14 cellular contexts compared by ENCODE assay signal in genomic region chr12:70691018-70691672, GRCh38. TPM values are rescaled to one million over a fixed set of nuclear protein-coding genes. Genes with fewer than 3 reads are reported as not detected.
DNase-seq lines count a peak whose midpoint lies in the region; ATAC-seq and TF ChIP-seq lines count a peak whose summit lies in the region.
"Had no signal": no experiment of that assay in that cellular context is flagged by ENCODE, and none has a peak within 500 bp of the region (broad histone marks: within the 10 kb centered on the region; RNA-seq: fewer than 3 reads in every experiment).

No MANE protein-coding gene starts in this region.

- H3K4me2 ChIP-seq in skeletal muscle satellite cell (ENCODE audit: low read length): peak overlapping the region; percentile 9

- H3K36me3 ChIP-seq in adipocyte (ENCODE audit: control insufficient read depth, insufficient read depth, low read length, severe bottlenecking): no peaks in the 10 kb centered on the region
- no peaks in the 10 kb centered on the region for H3K36me3 ChIP-seq in skeletal muscle satellite cell (ENCODE audit: insufficient read depth, low read length)
- H3K36me3 ChIP-seq: sigmoid colon, tibial artery had no signal

- H3K9me3 ChIP-seq in adipocyte (ENCODE audit: control insufficient read depth, low read length) (no peaks in the 10 kb centered on the region), skeletal muscle satellite cell (replicated peaks; ENCODE audit: low read length) (no peaks in the 10 kb centered on the region)
- H3K9me3 ChIP-seq: sigmoid colon, tibial artery had no signal

- no peaks in the 10 kb centered on the region for H3K27me3 ChIP-seq in adipocyte (replicated peaks; ENCODE audit: control insufficient read depth, insufficient read depth, low read length)
- H3K27me3 ChIP-seq in skeletal muscle satellite cell (ENCODE audit: control insufficient read depth, insufficient read depth, low read length): no peaks in the 10 kb centered on the region
- H3K27me3 ChIP-seq: sigmoid colon, tibial artery had no signal

- H3K4me1 ChIP-seq in adipocyte (ENCODE audit: control insufficient read depth, insufficient read depth, low read length) (no peaks in the 10 kb centered on the region), skeletal muscle satellite cell (ENCODE audit: control insufficient read depth, insufficient read depth, low read length) (peaks cover 8% of the 10 kb centered on the region)
- H3K4me1 ChIP-seq: sigmoid colon, tibial artery had no signal

- no peak overlapping the region for H3K9ac ChIP-seq in adipocyte (ENCODE audit: low read length)
- no peak overlapping the region for H3K9ac ChIP-seq in skeletal muscle satellite cell (ENCODE audit: low read depth, low read length)

- no peak overlapping the region for H3K4me3 ChIP-seq in adipocyte (ENCODE audit: low read length)
- no peak overlapping the region for H3K4me3 ChIP-seq in skeletal muscle satellite cell (ENCODE audit: low read length)
- H3K4me3 ChIP-seq: sigmoid colon, tibial artery had no signal

- peak; percentile 41 for ATAC-seq in left ventricle myocardium superior
- ATAC-seq in HG02938 (IDR thresholded peaks at IDR 0.05; ENCODE audit: unreplicated experiment): no peak

- no peak for TF ChIP-seq CTCF in GM20000 (IDR thresholded peaks at IDR 0.05; ENCODE audit: extremely low read depth, missing control alignments)

- intact Hi-C loops in left ventricle myocardium superior (cut with micrococcal nuclease): no loop called here

- peak; percentile 76 for DNase-seq in HCEC 1CT
- peak; percentile 40 for DNase-seq in adipocyte (ENCODE audit: low read depth)
- no peak for DNase-seq in left ventricle myocardium superior
- DNase-seq in GM20000 (ENCODE audit: low spot score): no peak
- DNase-seq in RPMI8226: no peak
- no peak for DNase-seq in activated naive CD4-positive, alpha-beta T cell treated with anti-CD3 and anti-CD28 coated beads, Interleukin-2, amount 50 U/mL, for 16 hours
- DNase-seq: activated T-cell treated with anti-CD3 and anti-CD28 coated beads, Interleukin-2, amount 50 U/mL, for 1 hour; anterior cingulate cortex; CD8-positive, alpha-beta memory T cell; NCI-H82; sigmoid colon; tibial artery had no signal

RNA-seq across cellular contexts. Expression of gene PTPRB, which starts 53.9 kb away (rescaled TPM):
- 34.4 TPM for total RNA-seq in left ventricle myocardium superior
- total RNA-seq in skeletal muscle satellite cell (2012; rRNA removed): 0.22 and 1.0 TPM in 2 replicates
- total RNA-seq: CD8-positive, alpha-beta memory T cell had no signal

Comparison
In these comparisons a context has a peak if more than half of its experiments do, and no peak if none do; other contexts are left out.
1. DNase-seq: peak in HCEC 1CT (single experiment) and adipocyte (single experiment); none in left ventricle myocardium superior (single experiment), GM20000 (single experiment), RPMI8226 (single experiment) and activated naive CD4-positive, alpha-beta T cell treated with anti-CD3 and anti-CD28 coated beads, Interleukin-2, amount 50 U/mL, for 16 hours (single experiment).